In the genomic region with DNA sequence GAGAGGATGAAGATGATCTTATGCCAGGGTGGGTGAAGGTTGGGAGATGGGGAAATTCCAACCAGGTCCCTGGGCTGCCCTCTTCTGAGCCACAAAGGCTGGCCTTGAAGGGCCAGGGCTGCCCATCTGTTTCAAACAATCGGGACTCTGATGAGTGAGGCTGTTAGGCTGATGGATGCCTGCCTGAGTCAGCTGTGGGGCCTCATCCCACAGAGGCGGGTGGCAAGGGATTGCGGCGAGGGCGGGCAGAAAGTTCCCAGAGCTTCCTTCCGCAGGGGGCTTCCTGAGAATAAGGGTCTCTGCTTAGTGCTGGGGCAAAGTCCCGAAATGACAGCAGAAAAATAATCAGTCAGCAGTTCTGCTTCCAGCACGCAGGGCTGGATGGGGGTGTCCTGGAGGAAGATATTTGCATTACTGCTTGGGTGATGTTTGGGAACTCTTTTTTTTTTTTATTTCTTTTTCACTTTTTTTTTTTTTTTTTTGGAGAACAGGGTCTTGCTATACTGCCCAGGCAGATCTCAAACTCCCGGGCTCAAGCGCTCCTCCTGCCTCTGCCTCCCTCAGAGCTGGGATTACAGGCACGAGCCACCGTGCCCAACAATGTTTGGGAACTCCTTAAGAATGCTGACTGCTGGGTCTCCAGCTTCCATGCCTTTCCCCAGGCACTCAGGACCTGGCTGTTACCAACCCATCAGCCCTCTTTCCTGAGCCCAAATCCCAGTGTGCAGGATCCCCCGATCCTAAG, we compare ENCODE assay signal across 11 cellular contexts. TPM values are rescaled to one million over a fixed set of nuclear protein-coding genes. Genes with fewer than 3 reads are reported as not detected.
A peak's percentile ranks its signal among the peaks of the same experiment; 100 is the strongest.
DNase-seq lines count a peak whose midpoint lies in the region; TF ChIP-seq lines count a peak whose summit lies in the region.
"Had no signal": no experiment of that assay in that cellular context is flagged by ENCODE, and none has a peak within 500 bp of the region (broad histone marks: within the 10 kb centered on the region; RNA-seq: fewer than 3 reads in every experiment).

No MANE protein-coding gene starts in this region.

- no peak for TF ChIP-seq CTCF in GM10266 (IDR thresholded peaks at IDR 0.05; ENCODE audit: control insufficient read depth, insufficient read depth, low read depth, missing control alignments)

- no peak overlapping the region for H3K27ac ChIP-seq in caudate nucleus (ENCODE audit: low read depth, low read length)
- H3K27ac ChIP-seq in substantia nigra (ENCODE audit: low read depth, low read length, poor library complexity, severe bottlenecking) = peak overlapping the region; percentile 31
- H3K27ac ChIP-seq: lower lobe of right lung had no signal

- DNase-seq in LHCN-M2 (ENCODE audit: low read depth) = peak; percentile 91
- peak in 40 of 61 donors; percentile 6 to 75 (median 48) for DNase-seq in caudate nucleus (lab: John Stamatoyannopoulos, UW)
- peak; percentile 41 to 50 for DNase-seq in lung microvascular endothelial cell (ENCODE audit: low read depth in 2 of 2)
- DNase-seq in substantia nigra (lab: John Stamatoyannopoulos, UW) = peak in 38 of 49 donors; percentile 16 to 86 (median 48)
- no peak for DNase-seq in UCSD-AML1 (lab: John Stamatoyannopoulos, UW; ENCODE audit: unreplicated experiment)
- DNase-seq in activated effector memory CD4-positive, alpha-beta T cell treated with Interleukin-2 at 50 U/mL for 16 hours = no peak
- DNase-seq in GM10266 (ENCODE audit: extremely low spot score) = no peak
- DNase-seq: effector CD8-positive, alpha-beta T cell; lower lobe of right lung; SHP77 treated with DMSO at 0.1 percent for 48 hours; stimulated activated naive CD8-positive, alpha-beta T cell treated with anti-CD3 and anti-CD28 coated beads, Interleukin-15, Interleukin-2, amounts not matched to agents 100 U/mL and 50 U/mL, for 24 hours had no signal

RNA-seq across cellular contexts. Expression of a gene that starts 14.1 kb away (rescaled TPM):
- total RNA-seq in LHCN-M2 (2014; rRNA removed) (208 and 261 TPM in 2 replicates), lung microvascular endothelial cell (41.9 and 44.9 TPM in 2 replicates)
- polyA plus RNA-seq in LHCN-M2 (2012) = 177 TPM

RNA-seq across cellular contexts. Expression of a gene that starts 16.2 kb away (rescaled TPM):
- total RNA-seq in LHCN-M2 (2014; rRNA removed) (36.5 and 51.9 TPM in 2 replicates), lung microvascular endothelial cell (3.6 and 7.8 TPM in 2 replicates)
- 22.1 TPM for polyA plus RNA-seq in LHCN-M2 (2012)

RNA-seq across cellular contexts. Expression of a gene that starts 42.8 kb away (rescaled TPM):
- 1.2 and 5.1 TPM in 2 replicates for total RNA-seq in LHCN-M2 (2014; rRNA removed)
- 15.1 TPM for polyA plus RNA-seq in LHCN-M2 (2012)
- 5.2 and 7.7 TPM in 2 replicates for total RNA-seq in lung microvascular endothelial cell

RNA-seq across cellular contexts. Expression of a gene that starts 47.6 kb away (rescaled TPM):
- 1.1 and 2.9 TPM in 2 replicates for total RNA-seq in LHCN-M2 (2014; rRNA removed)
- polyA plus RNA-seq in LHCN-M2 (2012) = 3.8 TPM
- total RNA-seq in lung microvascular endothelial cell = 28.8 and 36.1 TPM in 2 replicates

Comparison
In these comparisons a context has a peak if more than half of its experiments do, and no peak if none do; other contexts are left out.
1. DNase-seq: peak in LHCN-M2 (single experiment), caudate nucleus (40 of 61), lung microvascular endothelial cell (2 of 2) and substantia nigra (38 of 49); none in UCSD-AML1 (single experiment), activated effector memory CD4-positive, alpha-beta T cell treated with Interleukin-2 at 50 U/mL for 16 hours (single experiment) and GM10266 (single experiment).